15 cellular contexts compared by ENCODE assay signal in the genomic region with DNA sequence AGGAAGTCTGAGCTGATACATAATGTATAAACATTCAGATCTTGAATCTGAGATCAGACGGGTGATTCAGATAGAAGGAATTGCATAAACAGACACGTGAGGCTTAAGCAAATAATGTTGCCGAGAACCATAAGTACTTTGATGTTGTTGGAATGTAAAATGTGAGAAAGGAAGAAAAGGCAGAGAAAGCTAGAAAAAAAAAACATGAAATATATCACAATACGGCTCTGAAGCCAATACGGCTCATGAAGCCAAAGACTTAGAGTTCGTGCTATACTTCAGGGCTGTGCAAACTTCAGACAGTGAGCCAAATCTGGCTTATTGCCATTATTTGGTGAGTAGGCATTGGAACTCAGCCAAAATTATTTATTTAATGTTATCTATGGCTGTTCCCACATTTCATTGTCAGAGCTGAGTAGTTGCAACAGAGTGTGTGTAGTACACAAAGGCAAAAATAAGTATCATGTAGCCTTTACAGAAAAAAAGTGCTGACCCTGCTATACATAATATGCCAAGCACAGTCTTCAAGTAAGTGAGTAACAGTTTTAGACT.
DNase-seq lines count a peak whose midpoint lies in the region; ATAC-seq, FAIRE-seq and TF ChIP-seq lines count a peak whose summit lies in the region.
"Had no signal": no experiment of that assay in that cellular context is flagged by ENCODE, and none has a peak within 500 bp of the region (broad histone marks: within the 10 kb centered on the region; RNA-seq: fewer than 3 reads in every experiment).

No MANE protein-coding gene starts in this region.

- no TSS peak for BruUV-seq in A673 (replicated peaks; lab: Mats Ljungman, UMichigan)

- FAIRE-seq in islet of Langerhans (lab: Jason Lieb, UNC) (peak; percentile 33), frontal cortex (lab: Jason Lieb, UNC) (no peak)

- POLR2A ChIA-PET in A673 (lab: Charles Lee; ENCODE audit: low non-redundant PET) = no interaction called here

- no peak for ATAC-seq in aorta (ENCODE audit: low FRiP score)
- no peak for ATAC-seq in GM19397 (IDR thresholded peaks at IDR 0.05; ENCODE audit: unreplicated experiment)
- ATAC-seq in GM18511 (IDR thresholded peaks at IDR 0.05; ENCODE audit: unreplicated experiment) = no peak
- ATAC-seq: gastroesophageal sphincter; mucosa of descending colon; stimulated activated effector memory CD8-positive, alpha-beta T cell treated with anti-CD3 and anti-CD28 coated beads, Interleukin-12 subunit alpha, Interleukin-12 subunit beta, amount 100 ng/mL, for 72 hours had no signal

- H3K36me3 ChIP-seq in A673 (ENCODE audit: insufficient read depth, low read length, poor library complexity, severe bottlenecking) (no peaks in the 10 kb centered on the region), aorta (ENCODE audit: control insufficient read depth in 1 of 2, insufficient read depth in 2 of 2, low read length in 1 of 2) (no peaks in the 10 kb centered on the region)
- H3K36me3 ChIP-seq: BLaER1, gastroesophageal sphincter had no signal

- DNase-seq in A673 (ENCODE audit: low spot score) (peak; percentile 73), LNCaP clone FGC (ENCODE audit: low read depth) (peak; percentile 34), amniotic epithelial cell (ENCODE audit: low read depth) (peak; percentile 97), aorta (no peak), frontal cortex (ENCODE audit: low spot score in 2 of 2) (no peak)
- DNase-seq: mucosa of descending colon; NCI-H2029 treated with DMSO at 0.1 percent for 48 hours; stimulated activated CD4-positive, alpha-beta T cell treated with anti-CD3 and anti-CD28 coated beads, Interleukin-15, amount 100 ng/mL, for 24 hours had no signal

- peak overlapping the region; percentile 15 for H3K4me3 ChIP-seq in A673 (ENCODE audit: low read depth, low read length, poor library complexity, severe bottlenecking)
- H3K4me3 ChIP-seq in LNCaP clone FGC (ENCODE audit: low read depth, low read length) = no peak overlapping the region
- H3K4me3 ChIP-seq in aorta (ENCODE audit: low read length in 2 of 2) = peak overlapping the region in 1 of 2 donors; percentile 31
- H3K4me3 ChIP-seq: BLaER1, gastroesophageal sphincter, mucosa of descending colon had no signal

- 6 to 7% methylated on average over 6 of the region's 6 CpGs for WGBS in aorta, 2 donors

- intact Hi-C loops in A673 (cut with micrococcal nuclease; ENCODE audit: unreplicated experiment) = no loop called here
- intact Hi-C loops in aorta (cut with DNase I) = no loop called here

- H3K27me3 ChIP-seq in A673 (replicated peaks; ENCODE audit: insufficient read depth, low read depth, low read length, poor library complexity) (no peaks in the 10 kb centered on the region), aorta (ENCODE audit: control insufficient read depth in 1 of 2, insufficient read depth in 2 of 2, low read length in 1 of 2) (no peaks in the 10 kb centered on the region)
- H3K27me3 ChIP-seq: BLaER1, gastroesophageal sphincter had no signal

- H3K27ac ChIP-seq in A673 (ENCODE audit: low read depth, low read length, poor library complexity, severe bottlenecking) (no peak overlapping the region), aorta (ENCODE audit: low read depth in 1 of 2, low read length in 2 of 2) (no peak overlapping the region)
- H3K27ac ChIP-seq: BLaER1, gastroesophageal sphincter, HL-60 had no signal

- CTCF ChIA-PET in A673 (lab: Charles Lee) = no interaction called here

- TF ChIP-seq CTCF in A673 (conservative IDR thresholded peaks at IDR 0.05; ENCODE audit: low read depth, low read length) = no peak
- TF ChIP-seq CTCF in LNCaP clone FGC (IDR thresholded peaks at IDR 0.05; ENCODE audit: control insufficient read depth, extremely low read depth, insufficient read depth) = no peak

- H3K4me1 ChIP-seq in A673 (ENCODE audit: insufficient read depth, low read length, poor library complexity, severe bottlenecking) (peaks cover 9% of the 10 kb centered on the region), aorta (ENCODE audit: control insufficient read depth in 1 of 2, insufficient read depth in 2 of 2, low read length in 2 of 2) (peaks cover 0 to 2% of the 10 kb centered on the region in 2 donors)
- H3K4me1 ChIP-seq: BLaER1, gastroesophageal sphincter had no signal

- H3K9me3 ChIP-seq in A673 (ENCODE audit: low read depth, low read length, poor library complexity, severe bottlenecking) = no peaks in the 10 kb centered on the region
- no peaks in the 10 kb centered on the region for H3K9me3 ChIP-seq in aorta (ENCODE audit: control insufficient read depth, low read length)
- H3K9me3 ChIP-seq: BLaER1, gastroesophageal sphincter had no signal

Comparison
In these comparisons a context has a peak if more than half of its experiments do, and no peak if none do; other contexts are left out.
1. DNase-seq: peak in A673 (single experiment), LNCaP clone FGC (single experiment) and amniotic epithelial cell (single experiment); none in aorta (0 of 2) and frontal cortex (0 of 2).